In the genomic region with DNA sequence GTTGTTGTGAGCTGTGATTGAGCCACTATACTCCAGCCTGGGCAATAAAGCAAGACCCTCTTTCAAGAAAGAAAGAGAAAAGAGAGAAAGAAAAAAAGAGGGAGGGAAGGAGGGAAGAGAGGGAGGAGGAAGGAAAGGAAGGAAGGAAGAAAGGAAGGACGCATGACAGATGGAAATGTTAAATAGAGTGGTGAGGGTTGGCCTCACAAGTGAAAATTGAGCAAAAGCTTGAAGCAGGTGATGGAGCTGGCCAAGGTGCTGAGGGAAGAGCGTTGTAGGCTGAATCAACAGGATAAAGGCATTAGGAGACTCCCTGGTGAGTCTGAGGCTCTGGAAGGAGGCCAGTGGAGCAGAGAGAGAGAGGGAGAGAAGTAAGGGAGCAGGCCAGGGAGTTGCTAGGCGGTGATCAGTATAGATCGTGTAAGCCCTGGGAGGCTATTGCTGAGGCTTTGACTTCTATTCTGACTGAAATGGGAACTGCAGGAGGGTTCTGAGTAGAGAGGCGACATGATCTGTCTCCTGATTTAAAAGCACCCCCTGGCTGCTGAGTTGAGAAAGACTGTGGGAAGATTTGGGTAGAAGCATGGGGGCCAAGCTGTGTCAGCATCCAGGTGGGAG, we compare ENCODE assay signal across 1 cellular context.
TF ChIP-seq lines count a peak whose summit lies in the region.

No MANE protein-coding gene starts in this region.

TF ChIP-seq in HepG2, 621 proteins besides CTCF, POLR2A, EP300 and RAD21:
- TF ChIP-seq, protein P1, sequence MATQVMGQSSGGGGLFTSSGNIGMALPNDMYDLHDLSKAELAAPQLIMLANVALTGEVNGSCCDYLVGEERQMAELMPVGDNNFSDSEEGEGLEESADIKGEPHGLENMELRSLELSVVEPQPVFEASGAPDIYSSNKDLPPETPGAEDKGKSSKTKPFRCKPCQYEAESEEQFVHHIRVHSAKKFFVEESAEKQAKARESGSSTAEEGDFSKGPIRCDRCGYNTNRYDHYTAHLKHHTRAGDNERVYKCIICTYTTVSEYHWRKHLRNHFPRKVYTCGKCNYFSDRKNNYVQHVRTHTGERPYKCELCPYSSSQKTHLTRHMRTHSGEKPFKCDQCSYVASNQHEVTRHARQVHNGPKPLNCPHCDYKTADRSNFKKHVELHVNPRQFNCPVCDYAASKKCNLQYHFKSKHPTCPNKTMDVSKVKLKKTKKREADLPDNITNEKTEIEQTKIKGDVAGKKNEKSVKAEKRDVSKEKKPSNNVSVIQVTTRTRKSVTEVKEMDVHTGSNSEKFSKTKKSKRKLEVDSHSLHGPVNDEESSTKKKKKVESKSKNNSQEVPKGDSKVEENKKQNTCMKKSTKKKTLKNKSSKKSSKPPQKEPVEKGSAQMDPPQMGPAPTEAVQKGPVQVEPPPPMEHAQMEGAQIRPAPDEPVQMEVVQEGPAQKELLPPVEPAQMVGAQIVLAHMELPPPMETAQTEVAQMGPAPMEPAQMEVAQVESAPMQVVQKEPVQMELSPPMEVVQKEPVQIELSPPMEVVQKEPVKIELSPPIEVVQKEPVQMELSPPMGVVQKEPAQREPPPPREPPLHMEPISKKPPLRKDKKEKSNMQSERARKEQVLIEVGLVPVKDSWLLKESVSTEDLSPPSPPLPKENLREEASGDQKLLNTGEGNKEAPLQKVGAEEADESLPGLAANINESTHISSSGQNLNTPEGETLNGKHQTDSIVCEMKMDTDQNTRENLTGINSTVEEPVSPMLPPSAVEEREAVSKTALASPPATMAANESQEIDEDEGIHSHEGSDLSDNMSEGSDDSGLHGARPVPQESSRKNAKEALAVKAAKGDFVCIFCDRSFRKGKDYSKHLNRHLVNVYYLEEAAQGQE (IDR thresholded peaks at IDR 0.05; ENCODE audit: borderline replicate concordance in 1 of 2, low read depth in 1 of 2, low read length in 2 of 2): peak; percentile 24 to 85
- TF ChIP-seq ZNF879 (CRISPR knock-in tag; IDR thresholded peaks at IDR 0.05) (no peak), MIER2 (CRISPR knock-in tag; IDR thresholded peaks at IDR 0.05) (peak; percentile 82), HNRNPH1 (optimal IDR thresholded peaks at IDR 0.05; ENCODE audit: low read depth, low read length) (no peak), RBM39 (IDR thresholded peaks at IDR 0.05; ENCODE audit: low read depth, low read length, poor library complexity, severe bottlenecking) (no peak), FOXP1 (IDR thresholded peaks at IDR 0.05) (no peak), FOXP1 (CRISPR knock-in tag; IDR thresholded peaks at IDR 0.05) (no peak), STAG1 (CRISPR knock-in tag; IDR thresholded peaks at IDR 0.05) (peak; percentile 45), NFE2 (CRISPR knock-in tag; IDR thresholded peaks at IDR 0.05) (no peak), WIZ (CRISPR knock-in tag; IDR thresholded peaks at IDR 0.05) (no peak), AKAP8 (CRISPR knock-in tag; IDR thresholded peaks at IDR 0.05) (no peak), SNAI1 (CRISPR knock-in tag; IDR thresholded peaks at IDR 0.05; ENCODE audit: borderline replicate concordance) (no peak), MATR3 (CRISPR knock-in tag; IDR thresholded peaks at IDR 0.05) (no peak), ZNF33B (CRISPR knock-in tag; IDR thresholded peaks at IDR 0.05) (no peak)
- TF ChIP-seq, protein P2, sequence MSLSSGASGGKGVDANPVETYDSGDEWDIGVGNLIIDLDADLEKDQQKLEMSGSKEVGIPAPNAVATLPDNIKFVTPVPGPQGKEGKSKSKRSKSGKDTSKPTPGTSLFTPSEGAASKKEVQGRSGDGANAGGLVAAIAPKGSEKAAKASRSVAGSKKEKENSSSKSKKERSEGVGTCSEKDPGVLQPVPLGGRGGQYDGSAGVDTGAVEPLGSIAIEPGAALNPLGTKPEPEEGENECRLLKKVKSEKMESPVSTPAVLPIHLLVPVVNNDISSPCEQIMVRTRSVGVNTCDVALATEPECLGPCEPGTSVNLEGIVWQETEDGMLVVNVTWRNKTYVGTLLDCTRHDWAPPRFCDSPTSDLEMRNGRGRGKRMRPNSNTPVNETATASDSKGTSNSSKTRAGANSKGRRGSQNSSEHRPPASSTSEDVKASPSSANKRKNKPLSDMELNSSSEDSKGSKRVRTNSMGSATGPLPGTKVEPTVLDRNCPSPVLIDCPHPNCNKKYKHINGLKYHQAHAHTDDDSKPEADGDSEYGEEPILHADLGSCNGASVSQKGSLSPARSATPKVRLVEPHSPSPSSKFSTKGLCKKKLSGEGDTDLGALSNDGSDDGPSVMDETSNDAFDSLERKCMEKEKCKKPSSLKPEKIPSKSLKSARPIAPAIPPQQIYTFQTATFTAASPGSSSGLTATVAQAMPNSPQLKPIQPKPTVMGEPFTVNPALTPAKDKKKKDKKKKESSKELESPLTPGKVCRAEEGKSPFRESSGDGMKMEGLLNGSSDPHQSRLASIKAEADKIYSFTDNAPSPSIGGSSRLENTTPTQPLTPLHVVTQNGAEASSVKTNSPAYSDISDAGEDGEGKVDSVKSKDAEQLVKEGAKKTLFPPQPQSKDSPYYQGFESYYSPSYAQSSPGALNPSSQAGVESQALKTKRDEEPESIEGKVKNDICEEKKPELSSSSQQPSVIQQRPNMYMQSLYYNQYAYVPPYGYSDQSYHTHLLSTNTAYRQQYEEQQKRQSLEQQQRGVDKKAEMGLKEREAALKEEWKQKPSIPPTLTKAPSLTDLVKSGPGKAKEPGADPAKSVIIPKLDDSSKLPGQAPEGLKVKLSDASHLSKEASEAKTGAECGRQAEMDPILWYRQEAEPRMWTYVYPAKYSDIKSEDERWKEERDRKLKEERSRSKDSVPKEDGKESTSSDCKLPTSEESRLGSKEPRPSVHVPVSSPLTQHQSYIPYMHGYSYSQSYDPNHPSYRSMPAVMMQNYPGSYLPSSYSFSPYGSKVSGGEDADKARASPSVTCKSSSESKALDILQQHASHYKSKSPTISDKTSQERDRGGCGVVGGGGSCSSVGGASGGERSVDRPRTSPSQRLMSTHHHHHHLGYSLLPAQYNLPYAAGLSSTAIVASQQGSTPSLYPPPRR (CRISPR knock-in tag; IDR thresholded peaks at IDR 0.05; ENCODE audit: borderline replicate concordance): no peak
